Comparison of ENCODE assay signal across 1 cellular context in genomic region chr15:41932939-41933725, GRCh38.
TF ChIP-seq lines count a peak whose summit lies in the region.

No MANE protein-coding gene starts in this region.

TF ChIP-seq in GM23338, 12 proteins besides CTCF, POLR2A, EP300 and RAD21 (continued from another document):
- TF ChIP-seq ZNF462 (CRISPR knock-in tag; IDR thresholded peaks at IDR 0.05) (no peak), REST (IDR thresholded peaks at IDR 0.05; ENCODE audit: unreplicated experiment) (no peak), EZH2 (IDR thresholded peaks at IDR 0.05; ENCODE audit: low read depth, unreplicated experiment) (no peak), ZNF331 (CRISPR knock-in tag; IDR thresholded peaks at IDR 0.05; ENCODE audit: low read depth) (no peak), CREB1 (CRISPR knock-in tag; IDR thresholded peaks at IDR 0.05; ENCODE audit: low read depth) (no peak), ZNF114 (CRISPR knock-in tag; IDR thresholded peaks at IDR 0.05) (no peak), JUNB (IDR thresholded peaks at IDR 0.05; ENCODE audit: unreplicated experiment) (no peak), NANOG (IDR thresholded peaks at IDR 0.05; ENCODE audit: borderline replicate concordance) (no peak)
TF ChIP-seq in GM23338: peak in this region for 0.
